Comparison of ENCODE assay signal across 1 cellular context in the genomic region with DNA sequence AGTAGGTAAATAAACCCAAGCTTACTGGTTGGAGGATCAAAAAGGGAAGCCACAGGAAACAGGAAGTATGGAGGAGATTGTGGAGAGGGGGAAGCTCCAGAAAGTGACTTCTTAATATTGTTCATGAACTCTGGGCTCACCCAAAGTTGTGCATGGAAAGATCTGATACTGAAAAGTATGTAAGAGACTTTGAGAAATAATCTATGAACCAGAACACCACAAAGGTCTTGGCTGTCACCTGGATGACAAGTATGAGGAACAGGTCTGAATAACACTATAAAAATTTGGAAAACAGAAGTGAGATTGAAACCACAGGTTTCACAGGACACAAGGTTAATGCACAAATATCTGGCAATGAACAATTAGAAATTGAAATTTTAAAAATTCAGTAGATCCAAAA.
TF ChIP-seq lines count a peak whose summit lies in the region.

No MANE protein-coding gene starts in this region.

TF ChIP-seq in IMR-90, 13 proteins besides CTCF, POLR2A, EP300 and RAD21 (continued from another document):
- TF ChIP-seq MXI1 (IDR thresholded peaks at IDR 0.05; ENCODE audit: borderline replicate concordance, low read depth, low read length) = no peak
- TF ChIP-seq MAZ (IDR thresholded peaks at IDR 0.05; ENCODE audit: borderline replicate concordance, low read depth, low read length) = no peak
- TF ChIP-seq, protein P1, sequence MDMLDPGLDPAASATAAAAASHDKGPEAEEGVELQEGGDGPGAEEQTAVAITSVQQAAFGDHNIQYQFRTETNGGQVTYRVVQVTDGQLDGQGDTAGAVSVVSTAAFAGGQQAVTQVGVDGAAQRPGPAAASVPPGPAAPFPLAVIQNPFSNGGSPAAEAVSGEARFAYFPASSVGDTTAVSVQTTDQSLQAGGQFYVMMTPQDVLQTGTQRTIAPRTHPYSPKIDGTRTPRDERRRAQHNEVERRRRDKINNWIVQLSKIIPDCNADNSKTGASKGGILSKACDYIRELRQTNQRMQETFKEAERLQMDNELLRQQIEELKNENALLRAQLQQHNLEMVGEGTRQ (IDR thresholded peaks at IDR 0.05; ENCODE audit: low read depth, low read length) = no peak
- no peak for TF ChIP-seq CHD1 (IDR thresholded peaks at IDR 0.05; ENCODE audit: low read depth, low read length)
- TF ChIP-seq RFX5 (IDR thresholded peaks at IDR 0.05; ENCODE audit: low read depth, low read length) = no peak
- TF ChIP-seq RCOR1 (IDR thresholded peaks at IDR 0.05; ENCODE audit: insufficient replicate concordance, low read length) = no peak
- TF ChIP-seq CEBPB (IDR thresholded peaks at IDR 0.05; ENCODE audit: low read depth, low read length) = no peak
- TF ChIP-seq ELK1 (IDR thresholded peaks at IDR 0.05; ENCODE audit: borderline replicate concordance, low read depth, low read length) = no peak
- no peak for TF ChIP-seq FOS (IDR thresholded peaks at IDR 0.05; ENCODE audit: low read depth, low read length)
- TF ChIP-seq BHLHE40 (IDR thresholded peaks at IDR 0.05; ENCODE audit: low read depth, low read length) = no peak
- no peak for TF ChIP-seq MAFK (IDR thresholded peaks at IDR 0.05; ENCODE audit: low read depth, low read length)
